ENCODE assay signal across 8 cellular contexts in the genomic region with DNA sequence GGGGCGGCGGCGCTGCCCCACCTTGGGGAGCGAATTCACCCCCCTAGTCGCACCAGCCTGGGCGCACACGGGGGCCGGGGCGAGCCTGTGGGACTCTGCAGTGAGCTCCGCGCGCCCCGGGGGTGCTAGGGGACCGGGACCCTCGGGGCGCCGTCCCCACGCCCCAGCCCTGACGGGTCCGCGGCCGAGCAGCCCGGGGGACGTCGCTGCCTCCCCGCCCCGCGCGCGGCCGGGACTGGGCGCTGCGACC. TPM values are rescaled to one million over a fixed set of nuclear protein-coding genes. Genes with fewer than 3 reads are reported as not detected.
DNase-seq lines count a peak whose midpoint lies in the region; ATAC-seq and TF ChIP-seq lines count a peak whose summit lies in the region.

No MANE protein-coding gene starts in this region.

- H3K9me3 Mint-ChIP-seq in activated CD4-positive, alpha-beta memory T cell treated with anti-CD3 and anti-CD28 coated beads, Interleukin-2, amount 10 ng/mL, durations not matched to agents 7 days and 5 days = no peaks in the 10 kb centered on the region

- H3K27me3 ChIP-seq in iPS-18a (ENCODE audit: control insufficient read depth, insufficient read depth, low read length) (peaks cover 38% of the 10 kb centered on the region), stomach (no peaks in the 10 kb centered on the region)

- ATAC-seq in HG03196 (IDR thresholded peaks at IDR 0.05; ENCODE audit: unreplicated experiment) = no peak

- H3K4me1 ChIP-seq in iPS-18a (ENCODE audit: control insufficient read depth, low read depth, low read length) (no peaks in the 10 kb centered on the region), stomach (peaks cover 23 to 30% (median 25%) of the 10 kb centered on the region in 4 donors)

- 0 to 5% (median 0%) methylated on average over 6 to 33 of the region's 33 CpGs for WGBS in stomach, 5 donors

- H3K4me3 ChIP-seq in HFF-Myc (replicated peaks; ENCODE audit: low read depth, low read length) (peak overlapping the region; percentile 55), iPS-18a (ENCODE audit: low read length) (peak overlapping the region; percentile 41), stomach (peak overlapping the region; percentile 72 to 89 (median 78))

- POLR2A ChIA-PET in activated CD4-positive, alpha-beta memory T cell treated with anti-CD3 and anti-CD28 coated beads, Interleukin-2, amount 10 ng/mL, durations not matched to agents 7 days and 5 days (lab: Charles Lee) = interaction anchor here (1.3 kb wide), 1 partner anchor 12 kb away, joined by 4 read pairs; no protein-coding TSS in a partner anchor
- POLR2A ChIA-PET in HEK293T (lab: Yijun Ruan, JAX) = no interaction called here

- no peaks in the 10 kb centered on the region for H3K36me3 Mint-ChIP-seq in activated CD4-positive, alpha-beta memory T cell treated with anti-CD3 and anti-CD28 coated beads, Interleukin-2, amount 10 ng/mL, durations not matched to agents 7 days and 5 days (ENCODE audit: low read depth)

- CTCF ChIA-PET in activated CD4-positive, alpha-beta memory T cell treated with anti-CD3 and anti-CD28 coated beads, Interleukin-2, amount 10 ng/mL, durations not matched to agents 7 days and 5 days (lab: Charles Lee) = interaction anchor here (0.9 kb wide), 1 partner anchor 11 kb away, joined by 3 read pairs; no protein-coding TSS in a partner anchor
- CTCF ChIA-PET in HEK293T (lab: Yijun Ruan, JAX) = no interaction called here

- peaks cover 24% of the 10 kb centered on the region for H3K27me3 Mint-ChIP-seq in activated CD4-positive, alpha-beta memory T cell treated with anti-CD3 and anti-CD28 coated beads, Interleukin-2, amount 10 ng/mL, durations not matched to agents 7 days and 5 days

- no peak overlapping the region for H3K9ac ChIP-seq in iPS-18a (ENCODE audit: low read length)

- intact Hi-C loops in stomach (cut with DNase I; ENCODE audit: low total_unique reads) = no loop called here

- no peaks in the 10 kb centered on the region for H3K9me3 ChIP-seq in iPS-18a (ENCODE audit: control insufficient read depth, low read depth, low read length)
- H3K9me3 ChIP-seq in stomach = no peaks in the 10 kb centered on the region

- peak overlapping the region; percentile 79 for H3K4me3 Mint-ChIP-seq in activated CD4-positive, alpha-beta memory T cell treated with anti-CD3 and anti-CD28 coated beads, Interleukin-2, amount 10 ng/mL, durations not matched to agents 7 days and 5 days

- no peak overlapping the region for H3K27ac Mint-ChIP-seq in activated CD4-positive, alpha-beta memory T cell treated with anti-CD3 and anti-CD28 coated beads, Interleukin-2, amount 10 ng/mL, durations not matched to agents 7 days and 5 days

- H3K27ac ChIP-seq in iPS-18a (ENCODE audit: low read length) (no peak overlapping the region), stomach (peak overlapping the region; percentile 89 to 93 (median 89))

- no peak for TF ChIP-seq POLR2A in stomach (IDR thresholded peaks at IDR 0.05)

- peaks cover 22% of the 10 kb centered on the region for H3K4me1 Mint-ChIP-seq in activated CD4-positive, alpha-beta memory T cell treated with anti-CD3 and anti-CD28 coated beads, Interleukin-2, amount 10 ng/mL, durations not matched to agents 7 days and 5 days

- TF ChIP-seq EP300 in stomach (IDR thresholded peaks at IDR 0.05) = no peak

- DNase-seq in HFF-Myc (ENCODE audit: extremely low read depth, low read depth) (no peak), stomach (no peak), HEK293T (ENCODE audit: extremely low spot score) (no peak), AG08395 (ENCODE audit: low spot score) (no peak)
- no peak for DNase-seq in activated CD4-positive, alpha-beta memory T cell treated with anti-CD3 and anti-CD28 coated beads, Interleukin-2, amount 10 ng/mL, durations not matched to agents 7 days and 5 days
- DNase-seq in stimulated activated CD4-positive, alpha-beta T cell treated with anti-CD3 and anti-CD28 coated beads, Interleukin-4, amount 100 ng/mL, for 24 hours = no peak

- no peaks in the 10 kb centered on the region for H3K36me3 ChIP-seq in iPS-18a (ENCODE audit: control insufficient read depth, low read depth, low read length)
- no peaks in the 10 kb centered on the region for H3K36me3 ChIP-seq in stomach

- no peak for TF ChIP-seq CTCF in HFF-Myc (IDR thresholded peaks at IDR 0.05; ENCODE audit: low read depth, low read length, missing control alignments)
- TF ChIP-seq CTCF in stomach (IDR thresholded peaks at IDR 0.05) = no peak

TF ChIP-seq in HEK293T, 16 proteins besides CTCF, POLR2A, EP300 and RAD21:
- TF ChIP-seq FOXM1 (IDR thresholded peaks at IDR 0.05; ENCODE audit: borderline replicate concordance) (no peak), L3MBTL2 (conservative IDR thresholded peaks at IDR 0.05) (no peak), ZNF384 (IDR thresholded peaks at IDR 0.05) (no peak), NFRKB (IDR thresholded peaks at IDR 0.05) (no peak), SP1 (IDR thresholded peaks at IDR 0.05) (no peak), SUZ12 (IDR thresholded peaks at IDR 0.05) (no peak), ARNT (IDR thresholded peaks at IDR 0.05) (no peak), CTBP1 (IDR thresholded peaks at IDR 0.05; ENCODE audit: borderline replicate concordance) (no peak), ELF4 (IDR thresholded peaks at IDR 0.05) (no peak), LEF1 (IDR thresholded peaks at IDR 0.05; ENCODE audit: borderline replicate concordance) (no peak), FOXK2 (IDR thresholded peaks at IDR 0.05) (no peak), HDGF (IDR thresholded peaks at IDR 0.05; ENCODE audit: borderline replicate concordance) (no peak), FOXA1 (IDR thresholded peaks at IDR 0.05) (no peak), TARDBP (IDR thresholded peaks at IDR 0.05) (no peak), BHLHE40 (IDR thresholded peaks at IDR 0.05; ENCODE audit: borderline replicate concordance) (no peak)
- TF ChIP-seq, protein P1, sequence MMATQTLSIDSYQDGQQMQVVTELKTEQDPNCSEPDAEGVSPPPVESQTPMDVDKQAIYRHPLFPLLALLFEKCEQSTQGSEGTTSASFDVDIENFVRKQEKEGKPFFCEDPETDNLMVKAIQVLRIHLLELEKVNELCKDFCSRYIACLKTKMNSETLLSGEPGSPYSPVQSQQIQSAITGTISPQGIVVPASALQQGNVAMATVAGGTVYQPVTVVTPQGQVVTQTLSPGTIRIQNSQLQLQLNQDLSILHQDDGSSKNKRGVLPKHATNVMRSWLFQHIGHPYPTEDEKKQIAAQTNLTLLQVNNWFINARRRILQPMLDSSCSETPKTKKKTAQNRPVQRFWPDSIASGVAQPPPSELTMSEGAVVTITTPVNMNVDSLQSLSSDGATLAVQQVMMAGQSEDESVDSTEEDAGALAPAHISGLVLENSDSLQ (IDR thresholded peaks at IDR 0.05) = no peak
TF ChIP-seq in HEK293T: peak in this region for 0.

RNA-seq across cellular contexts. Expression of gene RCAN1, which starts 0.5 kb away (rescaled TPM):
- total RNA-seq in activated CD4-positive, alpha-beta memory T cell treated with anti-CD3 and anti-CD28 coated beads, Interleukin-2, amount 10 ng/mL, durations not matched to agents 7 days and 5 days = 1 to 10 TPM; 8.3 to 8.8 TPM
- total RNA-seq in stomach = 10 to 100 TPM; 23.9 to 85.7 (median 32.1) TPM
- 10 to 100 TPM; 15.6 to 36.9 (median 24.3) TPM for polyA plus RNA-seq in stomach

RNA-seq across cellular contexts. Expression of gene CLIC6, which starts 54.4 kb away (rescaled TPM):
- under 1 TPM in 1 of 2 experiments, not detected in 1; 0.08 TPM for total RNA-seq in activated CD4-positive, alpha-beta memory T cell treated with anti-CD3 and anti-CD28 coated beads, Interleukin-2, amount 10 ng/mL, durations not matched to agents 7 days and 5 days
- total RNA-seq in stomach = 10 to 100 TPM in 4 of 5 donors, 1 to 10 TPM in 1; 3.8 to 84.9 (median 64.3) TPM
- 100 to 1,000 TPM in 1 of 3 donors, 10 to 100 TPM in 2; 42.0 to 103 (median 65.2) TPM for polyA plus RNA-seq in stomach

Comparison
In these comparisons a context has a peak if more than half of its experiments do, and no peak if none do; other contexts are left out.
1. RNA of gene CLIC6, which starts 54.4 kb away (total RNA-seq): 3.8 to 84.9 TPM in stomach; 0.08 TPM in activated CD4-positive, alpha-beta memory T cell treated with anti-CD3 and anti-CD28 coated beads, Interleukin-2, amount 10 ng/mL, durations not matched to agents 7 days and 5 days; every median in the first group is over 4 times any median in the second.
2. Peak in every context shown above with its lines, with median percentiles within 50 percentile points of each other: H3K4me3 ChIP-seq.